In the genomic region with DNA sequence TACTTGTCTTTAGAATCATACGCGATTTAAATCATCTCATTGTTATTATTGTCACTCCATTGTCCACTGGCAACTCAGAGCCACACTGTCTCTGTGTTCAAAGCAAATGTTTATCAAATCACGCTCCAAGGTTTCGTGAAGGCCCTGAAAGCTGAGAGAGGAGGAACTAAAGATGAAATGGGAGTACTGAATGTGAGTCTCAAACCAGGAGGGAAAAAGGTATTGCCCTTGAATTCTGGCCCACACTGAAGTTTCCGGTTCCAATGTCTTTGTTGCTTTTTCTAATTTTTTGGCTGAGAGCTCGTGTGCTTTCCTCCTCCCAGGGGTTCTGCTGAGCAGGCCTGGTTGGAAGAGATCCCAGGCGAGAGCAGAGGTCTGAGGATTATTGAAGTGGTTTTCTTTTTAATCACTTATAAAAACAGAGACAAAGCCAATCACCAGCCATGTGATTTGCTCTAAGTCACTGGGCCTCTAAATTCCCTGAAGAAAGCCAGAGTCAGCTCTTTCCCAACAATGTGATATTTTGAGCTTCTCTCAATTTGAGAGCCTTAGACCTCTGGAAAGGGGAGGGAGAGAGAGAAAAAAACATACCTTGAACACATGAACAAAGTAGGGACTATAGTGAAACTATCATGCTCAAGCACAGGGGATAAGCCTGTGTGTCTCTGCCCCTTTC, we compare ENCODE assay signal across 8 cellular contexts.
A peak's percentile ranks its signal among the peaks of the same experiment; 100 is the strongest.
DNase-seq lines count a peak whose midpoint lies in the region; ATAC-seq and TF ChIP-seq lines count a peak whose summit lies in the region.

No MANE protein-coding gene starts in this region.

- no peaks in the 10 kb centered on the region for H3K27me3 ChIP-seq in esophagus muscularis mucosa

- peaks cover 28 to 35% (median 33%) of the 10 kb centered on the region in 4 donors for H3K4me1 ChIP-seq in esophagus muscularis mucosa

- H3K4me1 Mint-ChIP-seq in nephron progenitor cell = peaks cover 30% of the 10 kb centered on the region

- 15% methylated on average over 7 of the region's 7 CpGs for WGBS in esophagus muscularis mucosa

- peaks cover 21% of the 10 kb centered on the region for H3K9me3 Mint-ChIP-seq in nephron progenitor cell

- H3K4me3 ChIP-seq in esophagus muscularis mucosa = no peak overlapping the region

- peaks cover 2% of the 10 kb centered on the region for H3K27me3 Mint-ChIP-seq in nephron progenitor cell (ENCODE audit: low read depth, poor library complexity)

- H3K27ac Mint-ChIP-seq in nephron progenitor cell = peak overlapping the region; percentile 94

- peaks cover 5% of the 10 kb centered on the region for H3K36me3 Mint-ChIP-seq in nephron progenitor cell (ENCODE audit: low read depth)

- no peak for TF ChIP-seq CTCF in esophagus muscularis mucosa (IDR thresholded peaks at IDR 0.05)
- TF ChIP-seq CTCF in nephron progenitor cell (IDR thresholded peaks at IDR 0.05) = no peak

- no peaks in the 10 kb centered on the region for H3K36me3 ChIP-seq in esophagus muscularis mucosa

- ATAC-seq in HG03432 (IDR thresholded peaks at IDR 0.05; ENCODE audit: unreplicated experiment) = no peak

- DNase-seq in AG08396 (ENCODE audit: low spot score) (peak; percentile 37), NCI-H226 (peak; percentile 57), esophagus muscularis mucosa (ENCODE audit: extremely low spot score) (no peak), nephron progenitor cell (no peak), NCI-H187 (lab: John Stamatoyannopoulos, UW) (no peak), NCI-H146 treated with DMSO at 0.1 percent for 48 hours (lab: John Stamatoyannopoulos, UW; ENCODE audit: unreplicated experiment) (no peak), mesenteric fat pad (ENCODE audit: low spot score) (no peak)

- no peaks in the 10 kb centered on the region for H3K9me3 ChIP-seq in esophagus muscularis mucosa

- TF ChIP-seq POLR2A in esophagus muscularis mucosa (IDR thresholded peaks at IDR 0.05; ENCODE audit: low read depth) = no peak

- intact Hi-C loops in esophagus muscularis mucosa (cut with DNase I) = no loop called here

- H3K4me3 Mint-ChIP-seq in nephron progenitor cell = no peak overlapping the region

- H3K27ac ChIP-seq in esophagus muscularis mucosa (replicated peaks in 1 of 4) = peak overlapping the region; percentile 55 to 72 (median 65)

- no peak for TF ChIP-seq EP300 in esophagus muscularis mucosa (IDR thresholded peaks at IDR 0.05)

Comparison
In these comparisons a context has a peak if more than half of its experiments do, and no peak if none do; other contexts are left out.
1. DNase-seq: peak in AG08396 (single experiment) and NCI-H226 (single experiment); none in esophagus muscularis mucosa (single experiment), nephron progenitor cell (single experiment), NCI-H187 (0 of 2), NCI-H146 treated with DMSO at 0.1 percent for 48 hours (single experiment) and mesenteric fat pad (single experiment).